8 cellular contexts compared by ENCODE assay signal in the genomic region with DNA sequence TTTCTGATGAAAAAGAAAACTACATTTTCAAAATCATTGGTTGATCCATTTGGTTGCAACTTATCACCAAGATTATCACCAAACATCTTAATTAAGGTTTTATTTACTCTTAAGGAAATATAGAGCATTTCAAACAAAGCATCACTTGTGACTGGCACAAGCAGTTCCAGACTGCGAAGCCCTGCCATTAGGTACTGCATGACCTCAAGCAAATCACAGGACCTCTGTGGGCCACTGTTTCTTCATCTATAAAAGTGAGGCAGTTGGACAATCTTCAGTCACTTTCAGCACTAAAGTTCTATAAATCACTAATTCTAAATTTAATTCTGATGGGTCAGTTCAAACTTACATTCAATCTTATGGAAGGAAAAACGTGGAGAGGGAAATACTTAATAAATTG.
A peak's percentile ranks its signal among the peaks of the same experiment; 100 is the strongest.
DNase-seq lines count a peak whose midpoint lies in the region; ATAC-seq and TF ChIP-seq lines count a peak whose summit lies in the region.

No MANE protein-coding gene starts in this region.

- no peak for ATAC-seq in GM21717 (IDR thresholded peaks at IDR 0.05; ENCODE audit: unreplicated experiment)

- H2AFZ ChIP-seq in MM.1S (ENCODE audit: low read length): no peak overlapping the region

- H4K20me1 ChIP-seq in MM.1S (ENCODE audit: insufficient read depth, low read length): no peaks in the 10 kb centered on the region

- H3K27me3 ChIP-seq in MM.1S (replicated peaks; ENCODE audit: insufficient read depth, low read length) (no peaks in the 10 kb centered on the region), mucosa of rectum (ENCODE audit: control insufficient read depth in 2 of 2, insufficient read depth in 2 of 2, low read length in 2 of 2) (no peaks in the 10 kb centered on the region)

- H3K4me3 Mint-ChIP-seq in activated naive CD8-positive, alpha-beta T cell: peak overlapping the region; percentile 94

- H3K9me3 ChIP-seq in MM.1S (replicated peaks; ENCODE audit: insufficient read depth, low read length) (no peaks in the 10 kb centered on the region), mucosa of rectum (ENCODE audit: control insufficient read depth in 2 of 2, low read length in 2 of 2) (no peaks in the 10 kb centered on the region)

- H3K27ac ChIP-seq in MM.1S (ENCODE audit: low read length) (peak overlapping the region; percentile 97; the same call in 1 of the 2 replicates), mucosa of rectum (ENCODE audit: low read depth in 2 of 2, low read length in 2 of 2) (peak overlapping the region; percentile 72 to 93)

- H3K9me2 ChIP-seq in MM.1S (replicated peaks; ENCODE audit: insufficient read depth, low read length): no peaks in the 10 kb centered on the region

- H3F3A ChIP-seq in MM.1S (ENCODE audit: insufficient read depth, low read length): peaks cover 6% of the 10 kb centered on the region; the same call in 1 of the 2 replicates

- H3K9me3 Mint-ChIP-seq in activated naive CD8-positive, alpha-beta T cell (ENCODE audit: low read depth): no peaks in the 10 kb centered on the region

- H3K9ac ChIP-seq in MM.1S (ENCODE audit: low read length): peak overlapping the region; percentile 83; the same call in 1 of the 2 replicates
- peak overlapping the region; percentile 61 to 64 for H3K9ac ChIP-seq in mucosa of rectum (ENCODE audit: low read depth in 1 of 2, low read length in 2 of 2)

- peaks cover 88% of the 10 kb centered on the region for H3K79me2 ChIP-seq in MM.1S (ENCODE audit: low read length)

- DNase-seq in CD1c-positive myeloid dendritic cell (ENCODE audit: extremely low spot score) (peak; percentile 74), MM.1S (peak; percentile 36), hippocampal formation (lab: John Stamatoyannopoulos, UW) (no peak), HuH-7.5 (ENCODE audit: low spot score) (no peak), NCI-H1105 (lab: John Stamatoyannopoulos, UW) (no peak)

- no peaks in the 10 kb centered on the region for H3K27me3 Mint-ChIP-seq in activated naive CD8-positive, alpha-beta T cell

- H3K4me2 ChIP-seq in MM.1S (ENCODE audit: low read depth, low read length): peak overlapping the region; percentile 66

- peaks cover 55% of the 10 kb centered on the region for H3K4me1 Mint-ChIP-seq in activated naive CD8-positive, alpha-beta T cell (ENCODE audit: low read depth)

- peaks cover 17% of the 10 kb centered on the region; the same call in 1 of the 2 replicates for H3K4me1 ChIP-seq in MM.1S (ENCODE audit: low read length)
- peaks cover 3 to 29% of the 10 kb centered on the region in 2 donors for H3K4me1 ChIP-seq in mucosa of rectum (ENCODE audit: control insufficient read depth in 2 of 2, insufficient read depth in 2 of 2, low read length in 2 of 2)

- H3K4me3 ChIP-seq in MM.1S (ENCODE audit: low read length): peak overlapping the region; percentile 71
- peak overlapping the region; percentile 65 to 87 for H3K4me3 ChIP-seq in mucosa of rectum (ENCODE audit: low read length in 2 of 2)

- peak overlapping the region; percentile 97 for H3K27ac Mint-ChIP-seq in activated naive CD8-positive, alpha-beta T cell

- peaks cover 9% of the 10 kb centered on the region for H3K36me3 Mint-ChIP-seq in activated naive CD8-positive, alpha-beta T cell

- TF ChIP-seq CTCF in MM.1S (IDR thresholded peaks at IDR 0.05; ENCODE audit: low read length): no peak

- no peaks in the 10 kb centered on the region for H3K36me3 ChIP-seq in MM.1S (replicated peaks; ENCODE audit: insufficient read depth, low read length)
- no peaks in the 10 kb centered on the region for H3K36me3 ChIP-seq in mucosa of rectum (ENCODE audit: control insufficient read depth in 2 of 2, insufficient read depth in 2 of 2, low read length in 2 of 2)

Comparison
In these comparisons a context has a peak if more than half of its experiments do, and no peak if none do; other contexts are left out.
1. DNase-seq: peak in CD1c-positive myeloid dendritic cell (single experiment) and MM.1S (single experiment); none in hippocampal formation (0 of 2), HuH-7.5 (single experiment) and NCI-H1105 (single experiment).